Comparison of ENCODE assay signal across 11 cellular contexts in the genomic region with DNA sequence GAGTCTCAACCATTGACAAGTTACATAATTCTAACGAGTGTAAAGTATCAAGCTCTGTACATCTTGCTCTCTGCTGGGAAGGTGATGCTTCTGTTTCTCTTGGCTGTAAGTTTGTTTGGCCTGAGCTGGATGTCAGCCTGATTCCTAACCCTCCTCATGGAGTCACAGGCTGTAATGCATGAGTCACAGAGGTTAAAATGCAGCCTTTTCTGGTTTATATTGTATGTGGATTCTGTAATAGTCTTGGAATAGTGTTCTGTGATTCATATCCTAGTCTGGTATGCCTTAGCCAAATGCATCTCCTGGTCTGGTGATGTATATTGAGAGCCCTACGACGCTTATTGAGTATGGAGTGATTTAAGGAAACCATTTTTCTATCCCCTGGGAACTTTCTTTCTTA.
DNase-seq lines count a peak whose midpoint lies in the region; ATAC-seq and TF ChIP-seq lines count a peak whose summit lies in the region.
"Had no signal": no experiment of that assay in that cellular context is flagged by ENCODE, and none has a peak within 500 bp of the region (broad histone marks: within the 10 kb centered on the region; RNA-seq: fewer than 3 reads in every experiment).

No MANE protein-coding gene starts in this region.

- POLR2A ChIA-PET in AG04450 (lab: Yijun Ruan, JAX): interaction anchor here (0.7 to 3.2 kb wide), 8 partner anchors 9 to 160 kb away, joined by 3 to 13 read pairs (median 4); a partner anchor contains a TSS

- H3K4me3 ChIP-seq in AG04450 (ENCODE audit: low read depth, low read length) (no peak overlapping the region; the same call in 1 of the 2 replicates), epithelial cell of esophagus (ENCODE audit: low read length) (no peak overlapping the region), muscle layer of duodenum (ENCODE audit: low read depth in 1 of 2, low read length in 2 of 2) (no peak overlapping the region)
- H3K4me3 ChIP-seq: lower lobe of right lung had no signal

- CTCF ChIA-PET in AG04450 (lab: Charles Lee): interaction anchor here (0.5 to 2.8 kb wide), 2 partner anchors 88 to 229 kb away, joined by 3 to 10 read pairs; no protein-coding TSS in a partner anchor

- no peaks in the 10 kb centered on the region for H3K36me3 ChIP-seq in muscle layer of duodenum (ENCODE audit: control insufficient read depth in 1 of 2, insufficient read depth in 2 of 2, low read length in 2 of 2)
- H3K36me3 ChIP-seq: lower lobe of right lung had no signal

- peaks cover 18% of the 10 kb centered on the region for H3K27me3 Mint-ChIP-seq in activated T-cell treated with anti-CD3 and anti-CD28 coated beads, Interleukin-2, amount 50 U/mL, for 4 hours (ENCODE audit: low read depth)

- peaks cover 0 to 6% of the 10 kb centered on the region in 2 donors for H3K4me1 ChIP-seq in muscle layer of duodenum (ENCODE audit: control insufficient read depth in 1 of 2, insufficient read depth in 2 of 2, low read length in 2 of 2)

- H3K4me3 Mint-ChIP-seq in activated T-cell treated with anti-CD3 and anti-CD28 coated beads, Interleukin-2, amount 50 U/mL, for 4 hours: no peak overlapping the region
- H3K4me3 Mint-ChIP-seq: stimulated activated naive CD8-positive, alpha-beta T cell treated with anti-CD3 and anti-CD28 coated beads, Interleukin-15, amount 100 ng/mL, for 72 hours had no signal

- no peaks in the 10 kb centered on the region for H3K4me1 Mint-ChIP-seq in activated T-cell treated with anti-CD3 and anti-CD28 coated beads, Interleukin-2, amount 50 U/mL, for 4 hours (ENCODE audit: low read depth)
- H3K4me1 Mint-ChIP-seq: stimulated activated naive CD8-positive, alpha-beta T cell treated with anti-CD3 and anti-CD28 coated beads, Interleukin-15, amount 100 ng/mL, for 72 hours had no signal

- H3K9me3 Mint-ChIP-seq in activated T-cell treated with anti-CD3 and anti-CD28 coated beads, Interleukin-2, amount 50 U/mL, for 4 hours: no peaks in the 10 kb centered on the region
- H3K9me3 Mint-ChIP-seq: stimulated activated naive CD8-positive, alpha-beta T cell treated with anti-CD3 and anti-CD28 coated beads, Interleukin-15, amount 100 ng/mL, for 72 hours had no signal

- DNase-seq in AG04450 (ENCODE audit: low read depth, low spot score) (peak; percentile 99), NCI-H226 (peak; percentile 98), epithelial cell of esophagus (ENCODE audit: low read depth) (peak; percentile 98), SKM-1 (lab: John Stamatoyannopoulos, UW; ENCODE audit: unreplicated experiment) (no peak)
- DNase-seq in activated CD4-positive, alpha-beta T cell treated with anti-CD3 and anti-CD28 coated beads, Interleukin-2, amount 50 U/mL, for 48 hours: no peak
- no peak for DNase-seq in activated T-cell treated with anti-CD3 and anti-CD28 coated beads, Interleukin-2, amount 50 U/mL, for 4 hours
- DNase-seq in stimulated activated naive CD4-positive, alpha-beta T cell (lab: John Stamatoyannopoulos, UW): no peak
- DNase-seq: activated T-cell treated with anti-CD3 and anti-CD28 coated beads, Interleukin-2, amount 50 U/mL, for 48 hours; lower lobe of right lung; stimulated activated naive CD8-positive, alpha-beta T cell treated with anti-CD3 and anti-CD28 coated beads, Interleukin-15, amount 100 ng/mL, for 72 hours had no signal

- H3K36me3 Mint-ChIP-seq in activated T-cell treated with anti-CD3 and anti-CD28 coated beads, Interleukin-2, amount 50 U/mL, for 4 hours (ENCODE audit: insufficient read depth): no peaks in the 10 kb centered on the region

- H3K9me3 ChIP-seq in AG04450 (ENCODE audit: control insufficient read depth, insufficient read depth, low read length) (no peaks in the 10 kb centered on the region; the same call in 1 of the 2 replicates), muscle layer of duodenum (ENCODE audit: control insufficient read depth in 1 of 2, low read length in 2 of 2) (no peaks in the 10 kb centered on the region)
- H3K9me3 ChIP-seq: lower lobe of right lung had no signal

- ATAC-seq in activated T-cell treated with anti-CD3 and anti-CD28 coated beads, Interleukin-2, amount 50 U/mL, for 4 hours: no peak
- ATAC-seq: stimulated activated naive CD8-positive, alpha-beta T cell treated with anti-CD3 and anti-CD28 coated beads, Interleukin-15, amount 100 ng/mL, for 72 hours had no signal

- no peaks in the 10 kb centered on the region for H3K27me3 ChIP-seq in AG04450 (ENCODE audit: control insufficient read depth, insufficient read depth, low read length)
- H3K27me3 ChIP-seq in muscle layer of duodenum (ENCODE audit: low read depth, low read length): no peaks in the 10 kb centered on the region

- no peak for TF ChIP-seq CTCF in AG04450 (IDR thresholded peaks at IDR 0.05; ENCODE audit: low read depth, low read length)
- TF ChIP-seq CTCF in epithelial cell of esophagus (IDR thresholded peaks at IDR 0.05; ENCODE audit: insufficient read depth, low read depth, low read length, missing control alignments): no peak

- H3K27ac ChIP-seq in AG04450 (ENCODE audit: low read depth, low read length) (peak overlapping the region; percentile 86), muscle layer of duodenum (ENCODE audit: low read length) (peak overlapping the region; percentile 81)
- H3K27ac ChIP-seq: lower lobe of right lung had no signal

Comparison
In these comparisons a context has a peak if more than half of its experiments do, and no peak if none do; other contexts are left out.
1. DNase-seq: peak in AG04450 (single experiment), NCI-H226 (single experiment) and epithelial cell of esophagus (single experiment); none in activated CD4-positive, alpha-beta T cell treated with anti-CD3 and anti-CD28 coated beads, Interleukin-2, amount 50 U/mL, for 48 hours (0 of 2), activated T-cell treated with anti-CD3 and anti-CD28 coated beads, Interleukin-2, amount 50 U/mL, for 4 hours (single experiment), stimulated activated naive CD4-positive, alpha-beta T cell (0 of 6) and SKM-1 (single experiment).